ENCODE assay signal across 29 cellular contexts in the genomic region with DNA sequence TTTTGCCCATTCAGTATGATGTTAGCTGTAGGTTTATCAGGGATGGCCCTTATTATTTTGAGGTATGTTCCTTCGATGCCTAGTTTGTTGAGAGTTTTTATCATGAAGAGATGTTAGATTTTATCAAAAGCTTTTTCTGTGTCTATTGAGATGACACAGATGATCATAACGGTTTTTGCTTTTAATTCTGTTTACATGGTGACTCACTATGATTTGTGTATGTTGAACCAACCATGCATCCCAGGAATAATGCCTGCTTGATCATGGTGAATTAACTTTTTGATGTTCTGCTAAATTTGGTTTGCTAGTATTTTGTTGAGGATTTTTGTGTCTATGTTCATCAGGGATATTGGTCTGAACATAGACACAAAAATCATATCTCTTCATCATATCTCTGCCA. TPM values are rescaled to one million over a fixed set of nuclear protein-coding genes. Genes with fewer than 3 reads are reported as not detected.
"Had no signal": no experiment of that assay in that cellular context is flagged by ENCODE, and none has a peak within 500 bp of the region (broad histone marks: within the 10 kb centered on the region; RNA-seq: fewer than 3 reads in every experiment).

No MANE protein-coding gene starts in this region.

- H3K4me1 ChIP-seq: heart right ventricle had no signal

- H3K27ac Mint-ChIP-seq: activated CD4-positive, alpha-beta memory T cell treated with anti-CD3 and anti-CD28 coated beads, Interleukin-2, amount 10 ng/mL, durations not matched to agents 7 days and 5 days; activated CD4-positive, alpha-beta T cell treated with anti-CD3 and anti-CD28 coated beads, Interleukin-2, amount 10 ng/mL, durations not matched to agents 7 days and 5 days; activated naive CD8-positive, alpha-beta T cell; activated T-cell treated with anti-CD3 and anti-CD28 coated beads, Interleukin-2, amount 50 U/mL, for 24 hours; activated T-cell treated with anti-CD3 and anti-CD28 coated beads, Interleukin-2, amount 50 U/mL, for 72 hours; effector memory CD8-positive, alpha-beta T cell had no signal

- H3K4me1 Mint-ChIP-seq: activated CD4-positive, alpha-beta memory T cell treated with anti-CD3 and anti-CD28 coated beads, Interleukin-2, amount 10 ng/mL, durations not matched to agents 7 days and 5 days; activated CD4-positive, alpha-beta T cell treated with anti-CD3 and anti-CD28 coated beads, Interleukin-2, amount 10 ng/mL, durations not matched to agents 7 days and 5 days had no signal

- ATAC-seq: activated T-cell treated with anti-CD3 and anti-CD28 coated beads, Interleukin-2, amount 50 U/mL, for 72 hours; effector memory CD8-positive, alpha-beta T cell; gastroesophageal sphincter; heart right ventricle had no signal

- H3K4me3 ChIP-seq: esophagus muscularis mucosa, gastroesophageal sphincter, heart right ventricle had no signal

- FAIRE-seq: astrocyte, colon had no signal

- H3K36me3 ChIP-seq: esophagus muscularis mucosa, gastroesophageal sphincter, heart right ventricle had no signal

- H3K9me3 Mint-ChIP-seq: activated CD4-positive, alpha-beta memory T cell treated with anti-CD3 and anti-CD28 coated beads, Interleukin-2, amount 10 ng/mL, durations not matched to agents 7 days and 5 days; activated CD4-positive, alpha-beta T cell treated with anti-CD3 and anti-CD28 coated beads, Interleukin-2, amount 10 ng/mL, durations not matched to agents 7 days and 5 days; activated T-cell treated with anti-CD3 and anti-CD28 coated beads, Interleukin-2, amount 50 U/mL, for 24 hours; activated T-cell treated with anti-CD3 and anti-CD28 coated beads, Interleukin-2, amount 50 U/mL, for 72 hours; effector memory CD8-positive, alpha-beta T cell had no signal

- H3K36me3 Mint-ChIP-seq: activated naive CD8-positive, alpha-beta T cell had no signal

- H3K27me3 ChIP-seq: esophagus muscularis mucosa, gastroesophageal sphincter had no signal

- H3K4me3 Mint-ChIP-seq: activated CD4-positive, alpha-beta memory T cell treated with anti-CD3 and anti-CD28 coated beads, Interleukin-2, amount 10 ng/mL, durations not matched to agents 7 days and 5 days; activated CD4-positive, alpha-beta T cell treated with anti-CD3 and anti-CD28 coated beads, Interleukin-2, amount 10 ng/mL, durations not matched to agents 7 days and 5 days; activated naive CD8-positive, alpha-beta T cell; activated T-cell treated with anti-CD3 and anti-CD28 coated beads, Interleukin-2, amount 50 U/mL, for 24 hours; activated T-cell treated with anti-CD3 and anti-CD28 coated beads, Interleukin-2, amount 50 U/mL, for 72 hours; effector memory CD8-positive, alpha-beta T cell had no signal

- H3K27ac ChIP-seq: esophagus muscularis mucosa, gastroesophageal sphincter, heart right ventricle had no signal

- H3K9me3 ChIP-seq: esophagus muscularis mucosa, gastroesophageal sphincter, heart right ventricle had no signal

- DNase-seq: activated CD4-positive, alpha-beta memory T cell treated with anti-CD3 and anti-CD28 coated beads, Interleukin-2, amount 10 ng/mL, durations not matched to agents 7 days and 5 days; activated CD4-positive, alpha-beta T cell treated with anti-CD3 and anti-CD28 coated beads for 1 hour; activated CD4-positive, alpha-beta T cell treated with anti-CD3 and anti-CD28 coated beads for 4 hours; activated CD4-positive, alpha-beta T cell treated with anti-CD3 and anti-CD28 coated beads, Interleukin-2, amount 10 ng/mL, durations not matched to agents 7 days and 5 days; activated CD4-positive, alpha-beta T cell treated with anti-CD3 and anti-CD28 coated beads, Interleukin-2, amount 50 U/mL, for 4 hours; activated CD8-positive, alpha-beta memory T cell treated with anti-CD3 and anti-CD28 coated beads, Interleukin-2, amount 50 U/mL, for 48 hours; activated effector memory CD4-positive, alpha-beta T cell treated with Interleukin-2 at 50 U/mL for 16 hours; activated gamma-delta T cell treated with Interleukin-2 at 50 U/mL for 16 hours; activated naive CD4-positive, alpha-beta T cell treated with anti-CD3 and anti-CD28 coated beads, Interleukin-2, amount 50 U/mL, for 16 hours; activated naive CD4-positive, alpha-beta T cell treated with Interleukin-2 at 50 U/mL for 16 hours; activated T-cell treated with anti-CD3 and anti-CD28 coated beads for 4 hours; activated T-cell treated with anti-CD3 and anti-CD28 coated beads, Interleukin-2, amount 50 U/mL, for 24 hours; activated T-cell treated with anti-CD3 and anti-CD28 coated beads, Interleukin-2, amount 50 U/mL, for 72 hours; amniotic stem cell; anterior cingulate cortex; caudate nucleus; cortex of kidney; dermis blood vessel endothelial cell; effector CD4-positive, alpha-beta T cell; effector memory CD8-positive, alpha-beta T cell; erythroblast; foreskin melanocyte; heart right ventricle; T-helper 2 cell had no signal

RNA-seq across cellular contexts. Expression of a gene that starts 8.3 kb away (rescaled TPM):
- total RNA-seq: activated CD4-positive, alpha-beta memory T cell treated with anti-CD3 and anti-CD28 coated beads, Interleukin-2, amount 10 ng/mL, durations not matched to agents 7 days and 5 days; activated T-cell treated with anti-CD3 and anti-CD28 coated beads, Interleukin-2, amount 50 U/mL, for 72 hours; dermis blood vessel endothelial cell had no signal
